Comparison of ENCODE assay signal across 8 cellular contexts in the genomic region with DNA sequence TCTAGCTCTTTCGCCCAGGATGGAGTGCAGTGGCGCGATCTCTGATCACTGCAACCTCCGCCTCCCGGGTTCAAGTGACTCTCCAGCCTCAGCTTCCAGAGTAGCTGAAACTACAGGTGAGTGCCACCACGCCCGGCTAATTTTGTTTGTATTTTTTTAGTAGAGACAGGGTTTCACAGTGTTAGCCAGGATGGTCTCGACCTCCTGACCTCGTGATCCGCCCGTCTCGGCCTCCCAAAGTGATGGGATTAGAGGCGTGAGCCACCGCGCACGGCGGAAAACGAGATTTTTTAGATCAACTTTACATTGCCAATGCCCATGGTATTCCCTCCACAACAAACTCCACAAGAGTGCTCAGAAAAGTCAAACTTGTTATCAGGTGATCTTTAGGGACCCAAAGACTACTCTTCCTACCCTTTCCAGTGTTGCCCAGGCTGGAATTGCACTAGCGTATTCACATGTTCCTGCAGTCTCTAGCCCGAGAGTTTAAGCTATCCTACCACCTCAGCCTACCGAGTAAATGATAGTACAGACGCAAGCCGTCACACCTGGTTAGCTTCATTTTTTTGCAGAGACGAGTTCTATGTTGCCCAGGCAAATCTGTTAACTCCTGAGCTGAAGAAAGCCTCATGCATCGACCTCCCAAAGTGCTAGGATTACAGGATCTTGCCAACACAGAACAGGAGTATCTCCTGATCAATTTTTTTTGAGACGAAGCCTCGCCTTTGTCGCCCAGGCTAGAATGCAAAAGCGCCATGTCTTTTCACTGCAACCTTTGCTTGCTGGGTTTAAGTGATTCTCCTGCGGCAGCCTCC.
DNase-seq lines count a peak whose midpoint lies in the region; ATAC-seq, FAIRE-seq and TF ChIP-seq lines count a peak whose summit lies in the region.

No MANE protein-coding gene starts in this region.

- POLR2A ChIA-PET in PC-3 (lab: Charles Lee; ENCODE audit: unreplicated experiment): interaction anchor here (0.6 to 3.0 kb wide), 16 partner anchors 11 to 932 kb away, joined by 3 to 72 read pairs (median 11); a partner anchor contains a TSS

- H2AFZ ChIP-seq in PC-3 (ENCODE audit: low read length): no peak overlapping the region

- H3K9ac ChIP-seq in PC-3 (ENCODE audit: low read length): peak overlapping the region; percentile 72

- no peak for TF ChIP-seq CTCF in left ventricle myocardium inferior (IDR thresholded peaks at IDR 0.05; ENCODE audit: borderline replicate concordance)
- no peak for TF ChIP-seq CTCF in PC-3 (conservative IDR thresholded peaks at IDR 0.05; ENCODE audit: low read depth, low read length)
- TF ChIP-seq CTCF in pancreas (IDR thresholded peaks at IDR 0.05): no peak

- intact Hi-C loops in left ventricle myocardium inferior (cut with micrococcal nuclease): no loop called here
- intact Hi-C loops in cardiac septum (cut with DNase I): loop anchor here (5.0 kb wide), 1 partner anchor 67 kb away; no protein-coding TSS in a partner anchor
- intact Hi-C loops in PC-3 (cut with micrococcal nuclease): loop anchor here (1.0 to 5.0 kb wide), 9 partner anchors 11 to 1607 kb away; partner anchors contain the start of gene HMGN4
- intact Hi-C loops in pancreas (cut with DNase I): no loop called here

- BruUV-seq in PC-3 (replicated peaks; lab: Mats Ljungman, UMichigan): no TSS peak

- H3K27me3 ChIP-seq in left ventricle myocardium inferior (ENCODE audit: low read depth) (peaks cover 53% of the 10 kb centered on the region), PC-3 (ENCODE audit: low read length) (no peaks in the 10 kb centered on the region), pancreas (peaks cover 5 to 51% (median 15%) of the 10 kb centered on the region in 4 donors)

- H3K4me3 ChIP-seq in left ventricle myocardium inferior: peak overlapping the region; percentile 72
- H3K4me3 ChIP-seq in PC-3 (ENCODE audit: low read length): peak overlapping the region; percentile 86
- peak overlapping the region in 3 of 4 donors; percentile 0 to 35 (median 13) for H3K4me3 ChIP-seq in pancreas

- H3K9me2 ChIP-seq in PC-3 (replicated peaks; ENCODE audit: low read length): no peaks in the 10 kb centered on the region

- peak overlapping the region; percentile 78 for H3K4me2 ChIP-seq in PC-3 (ENCODE audit: low read length)

- H3K36me3 ChIP-seq in left ventricle myocardium inferior (no peaks in the 10 kb centered on the region), PC-3 (ENCODE audit: low read depth, low read length) (no peaks in the 10 kb centered on the region), pancreas (no peaks in the 10 kb centered on the region)

- H3K79me2 ChIP-seq in PC-3 (ENCODE audit: low read length): no peaks in the 10 kb centered on the region

- DNase-seq in left ventricle myocardium inferior (no peak), cardiac septum (ENCODE audit: low spot score) (no peak), PC-3 (peak; percentile 60), epithelial cell of prostate (ENCODE audit: low read depth, low spot score) (no peak), pancreas (no peak), T1000 (lab: John Stamatoyannopoulos, UW) (no peak), NCI-H1694 treated with DMSO at 0.1 percent for 48 hours (lab: John Stamatoyannopoulos, UW) (no peak)

- CTCF ChIA-PET in PC-3 (lab: Charles Lee): interaction anchor here (0.5 kb wide), 1 partner anchor 107 kb away, joined by 3 read pairs; no protein-coding TSS in a partner anchor

- H4K20me1 ChIP-seq in PC-3 (ENCODE audit: low read length): 0 out of 2 replicates have a peak, but pooled peaks cover 5% of the 10 kb centered on the region

- peak overlapping the region; percentile 97 for H3K27ac ChIP-seq in left ventricle myocardium inferior (replicated peaks)
- peak overlapping the region; percentile 53 for H3K27ac ChIP-seq in PC-3 (ENCODE audit: low read length)
- H3K27ac ChIP-seq in epithelial cell of prostate: peak overlapping the region; percentile 88
- peak overlapping the region in 2 of 4 donors; percentile 71 to 81 for H3K27ac ChIP-seq in pancreas

- H3K9me3 ChIP-seq in left ventricle myocardium inferior (replicated peaks) (no peaks in the 10 kb centered on the region), PC-3 (ENCODE audit: low read length) (no peaks in the 10 kb centered on the region), pancreas (no peaks in the 10 kb centered on the region)

- peak; percentile 10 for ATAC-seq in PC-3
- peak in 3 of 4 donors; percentile 9 to 15 (median 11) for ATAC-seq in pancreas
- ATAC-seq in HG03354 (IDR thresholded peaks at IDR 0.05; ENCODE audit: poor library complexity, severe bottlenecking, unreplicated experiment): no peak

- 9 to 11% methylated on average over 30 of the region's 30 CpGs for WGBS in pancreas, 2 donors

- peaks cover 14% of the 10 kb centered on the region for H3F3A ChIP-seq in PC-3 (ENCODE audit: low read length, unreplicated experiment)

- FAIRE-seq in pancreas (lab: Jason Lieb, UNC): no peak

- H3K4me1 ChIP-seq in left ventricle myocardium inferior (peaks cover 34% of the 10 kb centered on the region), PC-3 (ENCODE audit: insufficient read depth, low read length) (peaks cover 6% of the 10 kb centered on the region; the same call in 1 of the 2 replicates), pancreas (no peaks in the 10 kb centered on the region)

Comparison
In these comparisons a context has a peak if more than half of its experiments do, and no peak if none do; other contexts are left out.
1. intact Hi-C loops: an anchor here in cardiac septum (5.0 kb wide) and PC-3 (1.0 to 5.0 kb wide); none called in left ventricle myocardium inferior and pancreas.
2. H3K4me3 ChIP-seq: peak in every context shown above with its lines; median percentile 86 in PC-3; 72 in left ventricle myocardium inferior; 13 in pancreas.